Comparison of ENCODE assay signal across 1 cellular context in the genomic region with DNA sequence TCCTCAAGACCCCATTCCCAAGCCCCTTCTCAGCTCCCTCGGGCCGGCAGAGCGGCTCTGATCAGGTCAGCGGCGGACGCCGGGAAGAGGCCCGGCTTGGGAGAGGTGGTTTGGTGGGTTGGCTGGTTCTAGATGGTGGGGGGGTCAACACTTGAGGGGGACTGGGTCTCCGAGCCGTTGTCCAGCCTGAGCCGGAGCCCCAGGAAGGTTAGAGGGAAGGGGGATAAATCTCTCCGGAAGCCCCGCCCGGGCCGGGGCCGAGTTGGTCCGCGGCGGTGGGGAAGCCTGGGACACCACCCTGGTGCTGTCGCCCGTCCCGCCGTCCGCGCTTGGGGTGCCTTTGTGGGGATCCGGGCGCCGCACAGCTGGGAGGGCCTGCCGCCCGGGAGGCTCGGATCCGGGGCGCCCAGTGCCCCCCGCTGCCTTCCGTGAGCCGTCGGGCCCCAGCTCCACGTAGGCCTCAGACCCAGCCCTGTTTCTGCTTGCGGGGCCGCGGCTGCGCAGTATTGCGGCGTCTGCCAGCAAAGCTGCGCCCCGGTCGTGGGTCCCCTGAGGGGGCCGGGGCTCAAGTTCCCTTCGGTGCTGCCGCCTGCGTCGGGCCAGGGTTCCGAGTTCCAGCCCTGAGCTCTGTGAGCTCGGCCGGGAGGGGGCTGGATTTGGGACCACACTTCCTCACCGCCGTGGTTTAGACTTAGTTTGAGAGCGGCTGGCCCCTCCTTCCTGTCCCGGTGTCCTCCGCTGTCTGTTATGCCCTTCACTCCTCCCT.
TF ChIP-seq lines count a peak whose summit lies in the region.

No MANE protein-coding gene starts in this region.

TF ChIP-seq in HepG2, 621 proteins besides CTCF, POLR2A, EP300 and RAD21 (continues in another document):
- TF ChIP-seq SRSF1 (optimal IDR thresholded peaks at IDR 0.05; ENCODE audit: low read depth, low read length) (no peak), ZNF564 (CRISPR knock-in tag; IDR thresholded peaks at IDR 0.05) (0 out of 2 replicates have a peak, but pooled peaks have one; percentile 6), FOSL1 (CRISPR knock-in tag; IDR thresholded peaks at IDR 0.05; ENCODE audit: borderline replicate concordance) (no peak), KAT2B (IDR thresholded peaks at IDR 0.05; ENCODE audit: borderline replicate concordance, low read depth, low read length) (no peak), ZSCAN22 (CRISPR knock-in tag; IDR thresholded peaks at IDR 0.05) (no peak), HOXD1 (CRISPR knock-in tag; IDR thresholded peaks at IDR 0.05) (peak; percentile 71; the same call in 1 of the 2 replicates), ZNF644 (CRISPR knock-in tag; IDR thresholded peaks at IDR 0.05; ENCODE audit: low read depth) (no peak), CHCHD3 (CRISPR knock-in tag; IDR thresholded peaks at IDR 0.05) (no peak), ATAD3A (CRISPR knock-in tag; IDR thresholded peaks at IDR 0.05) (no peak), ZNF256 (CRISPR knock-in tag; conservative IDR thresholded peaks at IDR 0.05) (no peak; the same call in 1 of the 2 replicates), ZNF549 (CRISPR knock-in tag; IDR thresholded peaks at IDR 0.05) (0 out of 2 replicates have a peak, but pooled peaks have one; percentile 63), ZNF3 (CRISPR knock-in tag; IDR thresholded peaks at IDR 0.05) (no peak), HOXA5 (CRISPR knock-in tag; IDR thresholded peaks at IDR 0.05) (peak; percentile 67; the same call in 1 of the 2 replicates), SUZ12 (IDR thresholded peaks at IDR 0.05; ENCODE audit: low read depth, low read length) (no peak), SRSF4 (IDR thresholded peaks at IDR 0.05; ENCODE audit: low read depth, low read length, poor library complexity, severe bottlenecking) (peak; percentile 56), ZIK1 (CRISPR knock-in tag; IDR thresholded peaks at IDR 0.05; ENCODE audit: borderline replicate concordance, low read depth) (no peak), ERF (CRISPR knock-in tag; IDR thresholded peaks at IDR 0.05) (0 out of 2 replicates have a peak, but pooled peaks have one; percentile 24), IKZF4 (CRISPR knock-in tag; IDR thresholded peaks at IDR 0.05; ENCODE audit: borderline replicate concordance, low read depth, not compliant biosample characterization) (peak; percentile 80), ZNF781 (CRISPR knock-in tag; IDR thresholded peaks at IDR 0.05; ENCODE audit: borderline replicate concordance, not compliant biosample characterization) (no peak), RBAK (CRISPR knock-in tag; IDR thresholded peaks at IDR 0.05) (no peak), HDAC1 (CRISPR knock-in tag; IDR thresholded peaks at IDR 0.05) (peak; percentile 60), PITX1 (CRISPR knock-in tag; IDR thresholded peaks at IDR 0.05) (peak; percentile 66), ZNF746 (CRISPR knock-in tag; IDR thresholded peaks at IDR 0.05) (0 out of 2 replicates have a peak, but pooled peaks have one; percentile 47), ZNF292 (CRISPR knock-in tag; IDR thresholded peaks at IDR 0.05; ENCODE audit: borderline replicate concordance, low read depth) (no peak), ZNF329 (CRISPR knock-in tag; IDR thresholded peaks at IDR 0.05; ENCODE audit: low read depth) (no peak), MTF2 (CRISPR knock-in tag; IDR thresholded peaks at IDR 0.05; ENCODE audit: borderline replicate concordance) (no peak), TBP (CRISPR knock-in tag; IDR thresholded peaks at IDR 0.05) (no peak)
- TF ChIP-seq, protein P1, sequence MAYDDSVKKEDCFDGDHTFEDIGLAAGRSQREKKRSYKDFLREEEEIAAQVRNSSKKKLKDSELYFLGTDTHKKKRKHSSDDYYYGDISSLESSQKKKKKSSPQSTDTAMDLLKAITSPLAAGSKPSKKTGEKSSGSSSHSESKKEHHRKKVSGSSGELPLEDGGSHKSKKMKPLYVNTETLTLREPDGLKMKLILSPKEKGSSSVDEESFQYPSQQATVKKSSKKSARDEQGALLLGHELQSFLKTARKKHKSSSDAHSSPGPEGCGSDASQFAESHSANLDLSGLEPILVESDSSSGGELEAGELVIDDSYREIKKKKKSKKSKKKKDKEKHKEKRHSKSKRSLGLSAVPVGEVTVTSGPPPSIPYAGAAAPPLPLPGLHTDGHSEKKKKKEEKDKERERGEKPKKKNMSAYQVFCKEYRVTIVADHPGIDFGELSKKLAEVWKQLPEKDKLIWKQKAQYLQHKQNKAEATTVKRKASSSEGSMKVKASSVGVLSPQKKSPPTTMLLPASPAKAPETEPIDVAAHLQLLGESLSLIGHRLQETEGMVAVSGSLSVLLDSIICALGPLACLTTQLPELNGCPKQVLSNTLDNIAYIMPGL (CRISPR knock-in tag; IDR thresholded peaks at IDR 0.05; ENCODE audit: borderline replicate concordance in 1 of 2, low read depth in 1 of 2), result peak; percentile 35 to 95; a peak in 2 of 4 replicates
- TF ChIP-seq, protein P2, sequence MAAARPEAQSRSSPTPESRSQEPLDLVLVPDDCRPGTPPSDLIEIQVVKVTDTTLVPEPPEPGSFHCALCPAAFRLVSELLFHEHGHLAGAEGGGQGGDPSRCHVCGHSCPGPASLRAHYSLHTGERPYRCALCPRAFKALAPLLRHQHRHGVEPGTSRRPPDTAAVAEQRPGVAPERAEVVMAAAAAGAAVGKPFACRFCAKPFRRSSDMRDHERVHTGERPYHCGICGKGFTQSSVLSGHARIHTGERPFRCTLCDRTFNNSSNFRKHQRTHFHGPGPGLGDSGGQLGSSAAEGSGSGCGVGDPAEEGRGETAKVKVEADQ (CRISPR knock-in tag; IDR thresholded peaks at IDR 0.05; ENCODE audit: borderline replicate concordance), result no peak
- TF ChIP-seq, protein P3, sequence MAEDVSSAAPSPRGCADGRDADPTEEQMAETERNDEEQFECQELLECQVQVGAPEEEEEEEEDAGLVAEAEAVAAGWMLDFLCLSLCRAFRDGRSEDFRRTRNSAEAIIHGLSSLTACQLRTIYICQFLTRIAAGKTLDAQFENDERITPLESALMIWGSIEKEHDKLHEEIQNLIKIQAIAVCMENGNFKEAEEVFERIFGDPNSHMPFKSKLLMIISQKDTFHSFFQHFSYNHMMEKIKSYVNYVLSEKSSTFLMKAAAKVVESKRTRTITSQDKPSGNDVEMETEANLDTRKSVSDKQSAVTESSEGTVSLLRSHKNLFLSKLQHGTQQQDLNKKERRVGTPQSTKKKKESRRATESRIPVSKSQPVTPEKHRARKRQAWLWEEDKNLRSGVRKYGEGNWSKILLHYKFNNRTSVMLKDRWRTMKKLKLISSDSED (CRISPR knock-in tag; IDR thresholded peaks at IDR 0.05), result no peak
- TF ChIP-seq, protein P4, sequence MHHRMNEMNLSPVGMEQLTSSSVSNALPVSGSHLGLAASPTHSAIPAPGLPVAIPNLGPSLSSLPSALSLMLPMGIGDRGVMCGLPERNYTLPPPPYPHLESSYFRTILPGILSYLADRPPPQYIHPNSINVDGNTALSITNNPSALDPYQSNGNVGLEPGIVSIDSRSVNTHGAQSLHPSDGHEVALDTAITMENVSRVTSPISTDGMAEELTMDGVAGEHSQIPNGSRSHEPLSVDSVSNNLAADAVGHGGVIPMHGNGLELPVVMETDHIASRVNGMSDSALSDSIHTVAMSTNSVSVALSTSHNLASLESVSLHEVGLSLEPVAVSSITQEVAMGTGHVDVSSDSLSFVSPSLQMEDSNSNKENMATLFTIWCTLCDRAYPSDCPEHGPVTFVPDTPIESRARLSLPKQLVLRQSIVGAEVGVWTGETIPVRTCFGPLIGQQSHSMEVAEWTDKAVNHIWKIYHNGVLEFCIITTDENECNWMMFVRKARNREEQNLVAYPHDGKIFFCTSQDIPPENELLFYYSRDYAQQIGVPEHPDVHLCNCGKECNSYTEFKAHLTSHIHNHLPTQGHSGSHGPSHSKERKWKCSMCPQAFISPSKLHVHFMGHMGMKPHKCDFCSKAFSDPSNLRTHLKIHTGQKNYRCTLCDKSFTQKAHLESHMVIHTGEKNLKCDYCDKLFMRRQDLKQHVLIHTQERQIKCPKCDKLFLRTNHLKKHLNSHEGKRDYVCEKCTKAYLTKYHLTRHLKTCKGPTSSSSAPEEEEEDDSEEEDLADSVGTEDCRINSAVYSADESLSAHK (CRISPR knock-in tag; IDR thresholded peaks at IDR 0.05; ENCODE audit: borderline replicate concordance), result no peak
- TF ChIP-seq, protein P5, sequence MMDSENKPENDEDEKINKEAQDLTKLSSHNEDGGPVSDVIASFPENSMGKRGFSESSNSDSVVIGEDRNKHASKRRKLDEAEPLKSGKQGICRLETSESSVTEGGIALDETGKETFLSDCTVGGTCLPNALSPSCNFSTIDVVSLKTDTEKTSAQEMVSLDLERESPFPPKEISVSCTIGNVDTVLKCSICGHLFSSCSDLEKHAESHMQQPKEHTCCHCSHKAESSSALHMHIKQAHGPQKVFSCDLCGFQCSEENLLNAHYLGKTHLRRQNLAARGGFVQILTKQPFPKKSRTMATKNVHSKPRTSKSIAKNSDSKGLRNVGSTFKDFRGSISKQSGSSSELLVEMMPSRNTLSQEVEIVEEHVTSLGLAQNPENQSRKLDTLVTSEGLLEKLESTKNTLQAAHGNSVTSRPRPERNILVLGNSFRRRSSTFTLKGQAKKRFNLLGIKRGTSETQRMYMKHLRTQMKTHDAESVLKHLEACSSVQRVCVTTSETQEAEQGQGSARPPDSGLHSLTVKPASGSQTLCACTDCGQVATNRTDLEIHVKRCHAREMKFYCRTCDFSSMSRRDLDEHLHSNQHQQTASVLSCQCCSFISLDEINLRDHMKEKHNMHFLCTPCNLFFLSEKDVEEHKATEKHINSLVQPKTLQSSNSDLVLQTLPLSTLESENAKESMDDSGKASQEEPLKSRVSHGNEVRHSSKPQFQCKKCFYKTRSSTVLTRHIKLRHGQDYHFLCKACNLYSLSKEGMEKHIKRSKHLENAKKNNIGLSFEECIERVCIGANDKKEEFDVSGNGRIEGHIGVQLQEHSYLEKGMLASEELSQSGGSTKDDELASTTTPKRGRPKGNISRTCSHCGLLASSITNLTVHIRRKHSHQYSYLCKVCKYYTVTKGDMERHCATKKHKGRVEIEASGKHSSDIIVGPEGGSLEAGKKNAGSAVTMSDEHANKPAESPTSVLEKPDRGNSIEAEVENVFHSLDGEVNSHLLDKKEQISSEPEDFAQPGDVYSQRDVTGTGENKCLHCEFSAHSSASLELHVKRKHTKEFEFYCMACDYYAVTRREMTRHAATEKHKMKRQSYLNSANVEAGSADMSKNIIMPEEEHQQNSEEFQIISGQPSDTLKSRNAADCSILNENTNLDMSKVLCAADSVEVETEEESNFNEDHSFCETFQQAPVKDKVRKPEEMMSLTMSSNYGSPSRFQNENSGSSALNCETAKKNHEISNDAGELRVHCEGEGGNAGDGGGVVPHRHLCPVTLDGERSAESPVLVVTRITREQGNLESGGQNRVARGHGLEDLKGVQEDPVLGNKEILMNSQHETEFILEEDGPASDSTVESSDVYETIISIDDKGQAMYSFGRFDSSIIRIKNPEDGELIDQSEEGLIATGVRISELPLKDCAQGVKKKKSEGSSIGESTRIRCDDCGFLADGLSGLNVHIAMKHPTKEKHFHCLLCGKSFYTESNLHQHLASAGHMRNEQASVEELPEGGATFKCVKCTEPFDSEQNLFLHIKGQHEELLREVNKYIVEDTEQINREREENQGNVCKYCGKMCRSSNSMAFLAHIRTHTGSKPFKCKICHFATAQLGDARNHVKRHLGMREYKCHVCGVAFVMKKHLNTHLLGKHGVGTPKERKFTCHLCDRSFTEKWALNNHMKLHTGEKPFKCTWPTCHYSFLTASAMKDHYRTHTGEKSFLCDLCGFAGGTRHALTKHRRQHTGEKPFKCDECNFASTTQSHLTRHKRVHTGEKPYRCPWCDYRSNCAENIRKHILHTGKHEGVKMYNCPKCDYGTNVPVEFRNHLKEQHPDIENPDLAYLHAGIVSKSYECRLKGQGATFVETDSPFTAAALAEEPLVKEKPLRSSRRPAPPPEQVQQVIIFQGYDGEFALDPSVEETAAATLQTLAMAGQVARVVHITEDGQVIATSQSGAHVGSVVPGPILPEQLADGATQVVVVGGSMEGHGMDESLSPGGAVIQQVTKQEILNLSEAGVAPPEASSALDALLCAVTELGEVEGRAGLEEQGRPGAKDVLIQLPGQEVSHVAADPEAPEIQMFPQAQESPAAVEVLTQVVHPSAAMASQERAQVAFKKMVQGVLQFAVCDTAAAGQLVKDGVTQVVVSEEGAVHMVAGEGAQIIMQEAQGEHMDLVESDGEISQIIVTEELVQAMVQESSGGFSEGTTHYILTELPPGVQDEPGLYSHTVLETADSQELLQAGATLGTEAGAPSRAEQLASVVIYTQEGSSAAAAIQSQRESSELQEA (CRISPR knock-in tag; IDR thresholded peaks at IDR 0.05; ENCODE audit: not compliant biosample characterization), result no peak
- TF ChIP-seq, protein P6, sequence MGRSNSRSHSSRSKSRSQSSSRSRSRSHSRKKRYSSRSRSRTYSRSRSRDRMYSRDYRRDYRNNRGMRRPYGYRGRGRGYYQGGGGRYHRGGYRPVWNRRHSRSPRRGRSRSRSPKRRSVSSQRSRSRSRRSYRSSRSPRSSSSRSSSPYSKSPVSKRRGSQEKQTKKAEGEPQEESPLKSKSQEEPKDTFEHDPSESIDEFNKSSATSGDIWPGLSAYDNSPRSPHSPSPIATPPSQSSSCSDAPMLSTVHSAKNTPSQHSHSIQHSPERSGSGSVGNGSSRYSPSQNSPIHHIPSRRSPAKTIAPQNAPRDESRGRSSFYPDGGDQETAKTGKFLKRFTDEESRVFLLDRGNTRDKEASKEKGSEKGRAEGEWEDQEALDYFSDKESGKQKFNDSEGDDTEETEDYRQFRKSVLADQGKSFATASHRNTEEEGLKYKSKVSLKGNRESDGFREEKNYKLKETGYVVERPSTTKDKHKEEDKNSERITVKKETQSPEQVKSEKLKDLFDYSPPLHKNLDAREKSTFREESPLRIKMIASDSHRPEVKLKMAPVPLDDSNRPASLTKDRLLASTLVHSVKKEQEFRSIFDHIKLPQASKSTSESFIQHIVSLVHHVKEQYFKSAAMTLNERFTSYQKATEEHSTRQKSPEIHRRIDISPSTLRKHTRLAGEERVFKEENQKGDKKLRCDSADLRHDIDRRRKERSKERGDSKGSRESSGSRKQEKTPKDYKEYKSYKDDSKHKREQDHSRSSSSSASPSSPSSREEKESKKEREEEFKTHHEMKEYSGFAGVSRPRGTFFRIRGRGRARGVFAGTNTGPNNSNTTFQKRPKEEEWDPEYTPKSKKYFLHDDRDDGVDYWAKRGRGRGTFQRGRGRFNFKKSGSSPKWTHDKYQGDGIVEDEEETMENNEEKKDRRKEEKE (IDR thresholded peaks at IDR 0.05), result no peak
- TF ChIP-seq, protein P7, sequence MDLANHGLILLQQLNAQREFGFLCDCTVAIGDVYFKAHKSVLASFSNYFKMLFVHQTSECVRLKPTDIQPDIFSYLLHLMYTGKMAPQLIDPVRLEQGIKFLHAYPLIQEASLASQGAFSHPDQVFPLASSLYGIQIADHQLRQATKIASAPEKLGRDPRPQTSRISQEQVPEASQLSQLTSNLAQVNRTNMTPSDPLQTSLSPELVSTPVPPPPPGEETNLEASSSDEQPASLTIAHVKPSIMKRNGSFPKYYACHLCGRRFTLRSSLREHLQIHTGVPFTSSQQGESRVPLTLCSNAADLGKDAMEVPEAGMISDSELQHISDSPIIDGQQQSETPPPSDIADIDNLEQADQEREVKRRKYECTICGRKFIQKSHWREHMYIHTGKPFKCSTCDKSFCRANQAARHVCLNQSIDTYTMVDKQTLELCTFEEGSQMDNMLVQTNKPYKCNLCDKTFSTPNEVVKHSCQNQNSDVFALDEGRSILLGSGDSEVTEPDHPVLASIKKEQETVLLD (CRISPR knock-in tag; IDR thresholded peaks at IDR 0.05; ENCODE audit: low read depth), result no peak; the same call in 1 of the 2 replicates
- TF ChIP-seq, protein P8, sequence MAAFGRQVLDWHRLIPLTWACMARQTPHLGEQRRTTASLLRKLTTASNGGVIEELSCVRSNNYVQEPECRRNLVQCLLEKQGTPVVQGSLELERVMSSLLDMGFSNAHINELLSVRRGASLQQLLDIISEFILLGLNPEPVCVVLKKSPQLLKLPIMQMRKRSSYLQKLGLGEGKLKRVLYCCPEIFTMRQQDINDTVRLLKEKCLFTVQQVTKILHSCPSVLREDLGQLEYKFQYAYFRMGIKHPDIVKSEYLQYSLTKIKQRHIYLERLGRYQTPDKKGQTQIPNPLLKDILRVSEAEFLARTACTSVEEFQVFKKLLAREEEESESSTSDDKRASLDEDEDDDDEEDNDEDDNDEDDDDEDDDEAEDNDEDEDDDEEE (CRISPR knock-in tag; IDR thresholded peaks at IDR 0.05), result no peak; the same call in 1 of the 2 replicates
